ENCODE assay signal across 8 cellular contexts in the genomic region with DNA sequence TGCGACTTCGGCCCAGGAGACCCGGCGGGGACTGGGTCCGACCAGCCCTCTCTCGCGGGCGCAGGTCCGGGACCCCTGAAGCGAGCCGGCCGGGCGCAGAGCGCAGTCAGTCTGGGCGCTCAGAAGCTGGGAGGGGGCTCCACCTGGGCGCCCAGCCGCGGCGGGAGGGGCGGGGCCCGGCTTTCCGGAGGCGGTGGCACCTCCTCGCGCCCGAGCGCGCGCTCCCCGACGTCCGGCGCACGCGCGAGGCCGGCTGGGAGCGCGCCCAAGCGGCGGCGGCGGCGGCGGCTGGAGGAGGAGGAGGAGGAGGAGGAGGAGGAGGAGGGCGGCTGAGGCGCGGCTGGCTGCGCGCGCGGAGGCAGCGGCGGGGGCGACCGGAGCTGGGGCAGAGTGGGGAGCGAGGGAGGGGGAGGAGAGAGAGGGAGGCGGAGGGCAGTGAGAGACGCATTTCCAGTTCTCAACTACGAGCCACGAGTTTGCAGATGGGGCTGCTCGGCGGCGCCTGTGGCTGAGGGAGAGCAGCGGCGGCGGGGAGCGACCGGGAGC. TPM values are rescaled to one million over a fixed set of nuclear protein-coding genes. Genes with fewer than 3 reads are reported as not detected.
A peak's percentile ranks its signal among the peaks of the same experiment; 100 is the strongest.
DNase-seq lines count a peak whose midpoint lies in the region; ATAC-seq lines count a peak whose summit lies in the region.

A gene with protein sequence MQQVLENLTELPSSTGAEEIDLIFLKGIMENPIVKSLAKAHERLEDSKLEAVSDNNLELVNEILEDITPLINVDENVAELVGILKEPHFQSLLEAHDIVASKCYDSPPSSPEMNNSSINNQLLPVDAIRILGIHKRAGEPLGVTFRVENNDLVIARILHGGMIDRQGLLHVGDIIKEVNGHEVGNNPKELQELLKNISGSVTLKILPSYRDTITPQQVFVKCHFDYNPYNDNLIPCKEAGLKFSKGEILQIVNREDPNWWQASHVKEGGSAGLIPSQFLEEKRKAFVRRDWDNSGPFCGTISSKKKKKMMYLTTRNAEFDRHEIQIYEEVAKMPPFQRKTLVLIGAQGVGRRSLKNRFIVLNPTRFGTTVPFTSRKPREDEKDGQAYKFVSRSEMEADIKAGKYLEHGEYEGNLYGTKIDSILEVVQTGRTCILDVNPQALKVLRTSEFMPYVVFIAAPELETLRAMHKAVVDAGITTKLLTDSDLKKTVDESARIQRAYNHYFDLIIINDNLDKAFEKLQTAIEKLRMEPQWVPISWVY (plus strand): TSS at position 445 of the 546 bp plus-strand sequence. CDS start 50,216 bp downstream, outside the sequence.

- ATAC-seq in GM19372 (IDR thresholded peaks at IDR 0.05; ENCODE audit: low read depth, unreplicated experiment) = peak; percentile 44
- ATAC-seq in HG03521 (IDR thresholded peaks at IDR 0.05; ENCODE audit: unreplicated experiment) = peak; percentile 46

- H3K27me3 ChIP-seq in NT2/D1 (ENCODE audit: insufficient read depth, insufficient read length) = peaks cover 18% of the 10 kb centered on the region

- peak within 1 kb of the TSS; percentile 91 for H3K27ac ChIP-seq in epithelial cell of prostate

- H3K36me3 ChIP-seq in NT2/D1 (ENCODE audit: insufficient read depth, insufficient read length, low read length) = no peaks in the 10 kb centered on the region

- peak within 1 kb of the TSS; percentile 91 for H3K9ac ChIP-seq in NT2/D1 (ENCODE audit: insufficient read length, low read depth)

- H3K4me1 ChIP-seq in NT2/D1 (ENCODE audit: insufficient read depth, insufficient read length) = no peaks in the 10 kb centered on the region

- DNase-seq in CD1c-positive myeloid dendritic cell (ENCODE audit: extremely low spot score) = peak; percentile 68
- peak; percentile 70 for DNase-seq in NT2/D1 (ENCODE audit: low read depth, low spot score)
- DNase-seq in activated T-cell treated with anti-CD3 and anti-CD28 coated beads for 24 hours (ENCODE audit: low read depth) = peak; percentile 65
- no peak for DNase-seq in epithelial cell of prostate (ENCODE audit: low read depth, low spot score)
- DNase-seq in mucosa of gallbladder (ENCODE audit: low spot score) = peak; percentile 77
- peak; percentile 62 to 66 for DNase-seq in stimulated activated CD8-positive, alpha-beta memory T cell treated with anti-CD3 and anti-CD28 coated beads, Interleukin-4, amount 100 ng/mL, for 4 hours (ENCODE audit: low read depth in 2 of 2, low spot score in 1 of 2)

- H3K4me3 ChIP-seq in NT2/D1 (ENCODE audit: insufficient read length, low read depth) = peak within 1 kb of the TSS; percentile 75

- no peaks in the 10 kb centered on the region for H3K9me3 ChIP-seq in NT2/D1 (ENCODE audit: insufficient read depth, low read length)

RNA-seq across cellular contexts. Expression of the gene that starts here (rescaled TPM):
- 250 TPM for total RNA-seq in mucosa of gallbladder
